Comparison of ENCODE assay signal across 20 cellular contexts in the genomic region with DNA sequence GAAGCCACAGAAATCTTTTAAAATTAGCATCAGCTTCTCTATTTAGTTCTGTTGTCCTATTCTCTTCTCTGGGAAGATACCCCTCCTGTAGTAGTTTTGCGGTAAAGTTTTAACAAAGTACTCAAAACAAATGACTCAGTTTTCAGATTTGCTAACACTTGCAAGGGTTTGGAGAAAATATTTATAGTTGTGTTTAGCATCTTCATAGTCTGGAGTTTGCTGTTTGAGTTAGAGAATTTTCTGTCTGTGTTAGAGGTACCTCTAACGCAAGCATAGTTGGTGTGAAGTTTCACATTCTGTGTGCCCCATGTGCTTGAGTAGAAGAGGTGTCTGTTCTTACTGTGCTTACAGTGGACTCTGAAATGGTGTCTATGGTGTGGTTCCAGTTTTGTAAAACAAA.
"Had no signal": no experiment of that assay in that cellular context is flagged by ENCODE, and none has a peak within 500 bp of the region (broad histone marks: within the 10 kb centered on the region; RNA-seq: fewer than 3 reads in every experiment).

No MANE protein-coding gene starts in this region.

- H3K4me2 ChIP-seq: hepatocyte, neural progenitor cell had no signal

- H2AFZ ChIP-seq: hepatocyte, neural progenitor cell had no signal

- H3K4me1 ChIP-seq: neural progenitor cell, stomach, tibial artery had no signal

- H3K27ac ChIP-seq: esophagus muscularis mucosa, heart left ventricle, hepatocyte, left lung, neural progenitor cell, testis, tibial artery had no signal

- H3K9me3 ChIP-seq: esophagus muscularis mucosa, heart left ventricle, left lung, prostate gland, sigmoid colon, stomach, testis, tibial artery had no signal

- H3K4me3 ChIP-seq: esophagus muscularis mucosa, heart left ventricle, hepatocyte, left lung, neural progenitor cell, prostate gland, sigmoid colon, stomach, testis, tibial artery had no signal

- H3K27me3 ChIP-seq: esophagus muscularis mucosa, heart left ventricle, hepatocyte, left lung, neural progenitor cell, sigmoid colon, stomach, testis, tibial artery had no signal

- ATAC-seq: heart left ventricle; left lung; naive thymus-derived CD4-positive, alpha-beta T cell; right cardiac atrium; stimulated activated effector memory CD8-positive, alpha-beta T cell treated with anti-CD3 and anti-CD28 coated beads, Interleukin-12 subunit alpha, Interleukin-12 subunit beta, amount 100 ng/mL, for 72 hours had no signal

- H3K36me3 ChIP-seq: neural progenitor cell, prostate gland, sigmoid colon had no signal

- DNase-seq: effector CD8-positive, alpha-beta T cell; endodermal cell; kidney; mesendoderm; naive thymus-derived CD4-positive, alpha-beta T cell; right cardiac atrium; stimulated activated CD4-positive, alpha-beta T cell treated with anti-CD3 and anti-CD28 coated beads, Interleukin-2, amount 100 ng/mL, for 24 hours; stimulated activated CD4-positive, alpha-beta T cell treated with anti-CD3 and anti-CD28 coated beads, Interleukin-4, amount 100 ng/mL, for 24 hours; stimulated activated naive CD4-positive, alpha-beta T cell treated with Interleukin-2 at 50 U/mL for 16 hours; stomach; testis; tibial artery had no signal
